In the genomic region with DNA sequence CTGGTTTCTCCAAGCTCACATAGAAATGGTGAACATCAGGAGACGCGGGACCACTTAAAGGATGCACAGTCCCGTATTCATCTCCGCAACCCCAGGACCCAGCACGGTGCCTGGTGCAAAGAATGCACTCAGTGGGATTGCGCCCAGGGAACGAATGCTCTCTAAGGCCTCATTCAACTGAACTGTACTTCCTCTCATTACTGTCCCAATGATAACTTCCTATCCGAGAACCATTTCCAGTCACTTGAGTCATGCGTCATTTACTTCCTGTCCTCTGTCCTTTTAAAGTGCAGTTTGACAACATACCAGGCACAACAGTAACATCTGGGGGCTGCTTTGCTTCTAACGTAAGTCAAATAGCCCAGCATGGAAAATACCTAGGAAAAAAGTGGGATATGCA, we compare ENCODE assay signal across 10 cellular contexts.
DNase-seq lines count a peak whose midpoint lies in the region; ATAC-seq and TF ChIP-seq lines count a peak whose summit lies in the region.
"Had no signal": no experiment of that assay in that cellular context is flagged by ENCODE, and none has a peak within 500 bp of the region (broad histone marks: within the 10 kb centered on the region; RNA-seq: fewer than 3 reads in every experiment).

No MANE protein-coding gene starts in this region.

- peak; percentile 91 for DNase-seq in SKM-1 treated with dmso at 0.1 percent for 144 hours (lab: John Stamatoyannopoulos, UW; ENCODE audit: unreplicated experiment)
- no peak for DNase-seq in left ventricle myocardium superior
- no peak for DNase-seq in NCI-H1048 (lab: John Stamatoyannopoulos, UW)
- DNase-seq in chondrocyte (ENCODE audit: low spot score), result no peak
- no peak for DNase-seq in NCI-H146 (lab: John Stamatoyannopoulos, UW)
- DNase-seq: activated CD4-positive, alpha-beta T cell treated with anti-CD3 and anti-CD28 coated beads, Interleukin-2, amount 50 U/mL, for 48 hours; activated naive CD4-positive, alpha-beta T cell treated with anti-CD3 and anti-CD28 coated beads for 36 hours; stimulated activated CD4-positive, alpha-beta T cell treated with anti-CD3 and anti-CD28 coated beads, Interleukin-2, amount 100 ng/mL, for 24 hours had no signal

- H3K4me3 Mint-ChIP-seq in IgD-negative memory B cell (peak overlapping the region in 2 of 4 donors; percentile 16 to 42), chondrocyte (ENCODE audit: unreplicated experiment) (no peak overlapping the region)
- no peak overlapping the region for H3K4me3 Mint-ChIP-seq in stimulated activated memory B cell treated with anti-CD40 and anti-IgM and Interleukin-4, amounts not matched to agents 10 μg/mL and 1 μg/mL and 100 μg/mL, for 72 hours
- H3K4me3 Mint-ChIP-seq: activated naive CD4-positive, alpha-beta T cell treated with anti-CD3 and anti-CD28 coated beads for 36 hours had no signal

- peak; percentile 81 for ATAC-seq in left ventricle myocardium superior
- ATAC-seq in stimulated activated memory B cell treated with anti-CD40 and anti-IgM and Interleukin-4, amounts not matched to agents 10 μg/mL and 1 μg/mL and 100 μg/mL, for 72 hours, result peak; percentile 66

- H3K4me1 Mint-ChIP-seq in IgD-negative memory B cell (peaks cover 19 to 24% (median 24%) of the 10 kb centered on the region in 3 donors), chondrocyte (ENCODE audit: low read depth) (peaks cover 10% of the 10 kb centered on the region)
- H3K4me1 Mint-ChIP-seq in stimulated activated memory B cell treated with anti-CD40 and anti-IgM and Interleukin-4, amounts not matched to agents 10 μg/mL and 1 μg/mL and 100 μg/mL, for 72 hours, result peaks cover 42% of the 10 kb centered on the region

- TF ChIP-seq CTCF in chondrocyte (IDR thresholded peaks at IDR 0.05), result no peak

- H3K27me3 Mint-ChIP-seq in IgD-negative memory B cell (no peaks in the 10 kb centered on the region), chondrocyte (ENCODE audit: low read depth) (peaks cover 1% of the 10 kb centered on the region)
- no peaks in the 10 kb centered on the region for H3K27me3 Mint-ChIP-seq in stimulated activated memory B cell treated with anti-CD40 and anti-IgM and Interleukin-4, amounts not matched to agents 10 μg/mL and 1 μg/mL and 100 μg/mL, for 72 hours

- H3K36me3 Mint-ChIP-seq in IgD-negative memory B cell, result no peaks in the 10 kb centered on the region
- no peaks in the 10 kb centered on the region for H3K36me3 Mint-ChIP-seq in stimulated activated memory B cell treated with anti-CD40 and anti-IgM and Interleukin-4, amounts not matched to agents 10 μg/mL and 1 μg/mL and 100 μg/mL, for 72 hours
- no peaks in the 10 kb centered on the region for H3K36me3 Mint-ChIP-seq in chondrocyte (ENCODE audit: low read depth)

- H3K9me3 Mint-ChIP-seq in IgD-negative memory B cell (no peaks in the 10 kb centered on the region), chondrocyte (ENCODE audit: low read depth) (no peaks in the 10 kb centered on the region)
- H3K9me3 Mint-ChIP-seq in stimulated activated memory B cell treated with anti-CD40 and anti-IgM and Interleukin-4, amounts not matched to agents 10 μg/mL and 1 μg/mL and 100 μg/mL, for 72 hours, result no peaks in the 10 kb centered on the region
- H3K9me3 Mint-ChIP-seq: activated naive CD4-positive, alpha-beta T cell treated with anti-CD3 and anti-CD28 coated beads for 36 hours had no signal

- H3K27ac Mint-ChIP-seq in IgD-negative memory B cell (peak overlapping the region in 2 of 3 donors; percentile 6 to 92), chondrocyte (ENCODE audit: unreplicated experiment) (no peak overlapping the region)
- H3K27ac Mint-ChIP-seq in stimulated activated memory B cell treated with anti-CD40 and anti-IgM and Interleukin-4, amounts not matched to agents 10 μg/mL and 1 μg/mL and 100 μg/mL, for 72 hours, result peak overlapping the region; percentile 31
- H3K27ac Mint-ChIP-seq: activated naive CD4-positive, alpha-beta T cell treated with anti-CD3 and anti-CD28 coated beads for 36 hours had no signal

- intact Hi-C loops in left ventricle myocardium superior (cut with micrococcal nuclease), result no loop called here
